ENCODE assay signal across 16 cellular contexts in genomic region chr7:26372211-26372610, GRCh38.
"Had no signal": no experiment of that assay in that cellular context is flagged by ENCODE, and none has a peak within 500 bp of the region (broad histone marks: within the 10 kb centered on the region; RNA-seq: fewer than 3 reads in every experiment).

No MANE protein-coding gene starts in this region.

- H3K9me3 ChIP-seq: adrenal gland, mucosa of descending colon, suprapubic skin had no signal

- H3K4me3 ChIP-seq: adrenal gland, hepatocyte, mucosa of descending colon, suprapubic skin had no signal

- H2AFZ ChIP-seq: hepatocyte had no signal

- H3K36me3 ChIP-seq: adrenal gland, suprapubic skin had no signal

- H3K27ac ChIP-seq: adrenal gland, hepatocyte, suprapubic skin had no signal

- ATAC-seq: activated CD8-positive, alpha-beta T cell treated with anti-CD3 and anti-CD28 coated beads for 36 hours; activated T-cell treated with anti-CD3 and anti-CD28 coated beads, Interleukin-2, amount 50 U/mL, for 4 hours; esophagus mucosa; mucosa of descending colon; naive thymus-derived CD4-positive, alpha-beta T cell; stimulated activated naive CD8-positive, alpha-beta T cell treated with anti-CD3 and anti-CD28 coated beads, Interleukin-15, Interleukin-2, amounts not matched to agents 100 U/mL and 50 U/mL, for 24 hours had no signal

- H3K79me2 ChIP-seq: hepatocyte had no signal

- H3K4me2 ChIP-seq: hepatocyte had no signal

- DNase-seq: activated B cell treated with CpG ODN at 0.5 μM for 24 hours; activated CD4-positive, alpha-beta T cell treated with anti-CD3 and anti-CD28 coated beads for 48 hours; activated CD8-positive, alpha-beta T cell treated with anti-CD3 and anti-CD28 coated beads for 36 hours; activated effector memory CD4-positive, alpha-beta T cell treated with anti-CD3 and anti-CD28 coated beads, Interleukin-2, amount 50 U/mL, for 16 hours; activated T-cell treated with anti-CD3 and anti-CD28 coated beads, Interleukin-2, amount 50 U/mL, for 4 hours; adrenal gland; islet precursor cell; mucosa of descending colon; naive thymus-derived CD4-positive, alpha-beta T cell; retina; stimulated activated CD4-positive, alpha-beta T cell treated with anti-CD3 and anti-CD28 coated beads, Interleukin-4, amount 100 ng/mL, for 4 hours; stimulated activated CD8-positive, alpha-beta memory T cell treated with anti-CD3 and anti-CD28 coated beads, Interleukin-4, amount 100 ng/mL, for 48 hours; stimulated activated naive CD8-positive, alpha-beta T cell treated with anti-CD3 and anti-CD28 coated beads, Interleukin-15, Interleukin-2, amounts not matched to agents 100 U/mL and 50 U/mL, for 24 hours had no signal
